Comparison of ENCODE assay signal across 17 cellular contexts in genomic region chr10:89521368-89521767, GRCh38. TPM values are rescaled to one million over a fixed set of nuclear protein-coding genes. Genes with fewer than 3 reads are reported as not detected.
"Had no signal": no experiment of that assay in that cellular context is flagged by ENCODE, and none has a peak within 500 bp of the region (broad histone marks: within the 10 kb centered on the region; RNA-seq: fewer than 3 reads in every experiment).

No MANE protein-coding gene starts in this region.

- H3K4me3 ChIP-seq: colonic mucosa, psoas muscle had no signal

- ATAC-seq: activated naive CD4-positive, alpha-beta T cell treated with anti-CD3 and anti-CD28 coated beads, Interleukin-2, amount 50 U/mL, for 72 hours; psoas muscle; T-helper 17 cell had no signal

- DNase-seq: activated CD4-positive, alpha-beta T cell treated with anti-CD3 and anti-CD28 coated beads, Interleukin-2, amount 10 ng/mL, durations not matched to agents 7 days and 5 days; activated CD4-positive, CD25-positive, alpha-beta regulatory T cell; activated effector memory CD4-positive, alpha-beta T cell treated with Interleukin-2 at 50 U/mL for 16 hours; activated T-cell treated with anti-CD3 and anti-CD28 coated beads, Interleukin-2, amount 50 U/mL, for 1 hour; amygdala; colonic mucosa; hippocampal formation; kidney glomerular epithelial cell; mammary epithelial cell; nephron progenitor cell; psoas muscle; stimulated activated CD4-positive, alpha-beta T cell treated with anti-CD3 and anti-CD28 coated beads, Interleukin-4, amount 100 ng/mL, for 1 hour; stimulated activated CD8-positive, alpha-beta memory T cell treated with anti-CD3 and anti-CD28 coated beads, Interleukin-4, amount 100 ng/mL, for 48 hours; T-helper 17 cell had no signal

RNA-seq across cellular contexts. Expression of gene SLC16A12, which starts 14.0 kb away (rescaled TPM):
- total RNA-seq: activated CD4-positive, alpha-beta T cell treated with anti-CD3 and anti-CD28 coated beads, Interleukin-2, amount 10 ng/mL, durations not matched to agents 7 days and 5 days; activated naive CD4-positive, alpha-beta T cell treated with anti-CD3 and anti-CD28 coated beads, Interleukin-2, amount 50 U/mL, for 72 hours; bronchial epithelial cell; endothelial cell of umbilical vein; T-helper 17 cell had no signal
